In genomic region chr9:96925587-96925986, GRCh38 we compare ENCODE assay signal across 12 cellular contexts. TPM values are rescaled to one million over a fixed set of nuclear protein-coding genes. Genes with fewer than 3 reads are reported as not detected.
"Had no signal": no experiment of that assay in that cellular context is flagged by ENCODE, and none has a peak within 500 bp of the region (broad histone marks: within the 10 kb centered on the region; RNA-seq: fewer than 3 reads in every experiment).

No MANE protein-coding gene starts in this region.

RNA-seq across cellular contexts. Expression of gene NUTM2G, which starts 3.1 kb away (rescaled TPM):
- total RNA-seq: activated CD4-positive, alpha-beta T cell treated with anti-CD3 and anti-CD28 coated beads, Interleukin-2, amount 10 ng/mL, durations not matched to agents 24 days and 14 days; activated CD8-positive, alpha-beta memory T cell treated with anti-CD3 and anti-CD28 coated beads for 36 hours; activated CD8-positive, alpha-beta T cell treated with anti-CD3 and anti-CD28 coated beads for 36 hours; activated naive CD8-positive, alpha-beta T cell treated with anti-CD3 and anti-CD28 coated beads for 36 hours; activated T-cell treated with anti-CD3 and anti-CD28 coated beads, Interleukin-2, amount 50 U/mL, for 72 hours; activated T-helper 17 cell treated with anti-CD3 and anti-CD28 coated beads, Interleukin-2, amount 50 U/mL, for 72 hours; aorta; cerebellum; LHCN-M2; Right ventricle myocardium superior; T-helper 1 cell treated with Interleukin-12 subunit alpha and Interleukin-12 subunit beta and Interleukin-4 antibody, amounts not matched to agents 30 ng/mL and 1 ng/mL, for 36 hours; T-helper 2 cell treated with Interferon-gamma antibody and Interleukin-4, amounts not matched to agents 100 ng/mL and 5 ng/mL, for 36 hours had no signal
- polyA plus RNA-seq: aorta had no signal
